In genomic region chr10:117472872-117473271, GRCh38 we compare ENCODE assay signal across 18 cellular contexts.
DNase-seq lines count a peak whose midpoint lies in the region; ATAC-seq and TF ChIP-seq lines count a peak whose summit lies in the region.
"Had no signal": no experiment of that assay in that cellular context is flagged by ENCODE, and none has a peak within 500 bp of the region (broad histone marks: within the 10 kb centered on the region; RNA-seq: fewer than 3 reads in every experiment).

No MANE protein-coding gene starts in this region.

- BruUV-seq in PC-9 (replicated peaks; lab: Mats Ljungman, UMichigan): no TSS peak

- TF ChIP-seq CTCF in PC-9 (conservative IDR thresholded peaks at IDR 0.05): no peak

- intact Hi-C loops in left colon (cut with DNase I, micrococcal nuclease) (no loop called here), PC-9 (cut with micrococcal nuclease; ENCODE audit: unreplicated experiment) (no loop called here)

- no peaks in the 10 kb centered on the region for H3K79me2 ChIP-seq in PC-9 (ENCODE audit: low read depth)

- H3K27me3 ChIP-seq in PC-9 (ENCODE audit: insufficient read depth, low read depth): no peaks in the 10 kb centered on the region
- H3K27me3 ChIP-seq: thyroid gland had no signal

- CTCF ChIA-PET in PC-9 (lab: Charles Lee): no interaction called here

- DNase-seq in left colon (no peak), NCI-H524 treated with DMSO at 0.1 percent for 48 hours (lab: John Stamatoyannopoulos, UW) (no peak), PC-9 (no peak)
- DNase-seq: activated CD4-positive, alpha-beta memory T cell treated with anti-CD3 and anti-CD28 coated beads, Interleukin-2, amount 10 ng/mL, durations not matched to agents 7 days and 5 days; activated T-cell treated with anti-CD3 and anti-CD28 coated beads, Interleukin-2, amount 50 U/mL, for 72 hours; foreskin melanocyte; NCI-H1417 treated with DMSO at 0.1 percent for 48 hours; psoas muscle; thyroid gland had no signal

- no peak overlapping the region for H3K4me3 ChIP-seq in PC-9
- H3K4me3 ChIP-seq: coronary artery, HAP-1, psoas muscle, thyroid gland had no signal

- ATAC-seq in GM18498 (IDR thresholded peaks at IDR 0.05; ENCODE audit: unreplicated experiment) (peak; percentile 70), GM19397 (IDR thresholded peaks at IDR 0.05; ENCODE audit: unreplicated experiment) (peak; percentile 82), HG02759 (IDR thresholded peaks at IDR 0.05; ENCODE audit: unreplicated experiment) (peak; percentile 89), HG03378 (IDR thresholded peaks at IDR 0.05; ENCODE audit: unreplicated experiment) (peak; percentile 85), left colon (no peak), esophagus mucosa (no peak)
- ATAC-seq: activated T-cell treated with anti-CD3 and anti-CD28 coated beads, Interleukin-2, amount 50 U/mL, for 72 hours; psoas muscle had no signal

- H4K20me1 ChIP-seq in PC-9 (ENCODE audit: insufficient read depth): no peaks in the 10 kb centered on the region

- H3K27ac ChIP-seq in PC-9: no peak overlapping the region
- H3K27ac ChIP-seq: 22Rv1, coronary artery, psoas muscle, thyroid gland, VCaP had no signal

- H3K4me1 ChIP-seq in PC-9 (replicated peaks; ENCODE audit: insufficient read depth): no peaks in the 10 kb centered on the region
- H3K4me1 ChIP-seq: HAP-1, psoas muscle, thyroid gland had no signal

- no peaks in the 10 kb centered on the region for H3K36me3 ChIP-seq in PC-9 (ENCODE audit: low read depth)
- H3K36me3 ChIP-seq: HAP-1, thyroid gland had no signal

- H3K9me3 ChIP-seq in PC-9 (ENCODE audit: insufficient read depth, low read depth): no peaks in the 10 kb centered on the region
- H3K9me3 ChIP-seq: HAP-1, psoas muscle, thyroid gland had no signal

- H3F3A ChIP-seq in PC-9 (ENCODE audit: insufficient read depth, low read depth): no peaks in the 10 kb centered on the region

- no peak overlapping the region for H3K4me2 ChIP-seq in PC-9

- no peaks in the 10 kb centered on the region for H3K9me2 ChIP-seq in PC-9 (ENCODE audit: insufficient read depth)

- POLR2A ChIA-PET in PC-9 (lab: Charles Lee; ENCODE audit: unreplicated experiment): no interaction called here

- no peak overlapping the region for H2AFZ ChIP-seq in PC-9

Comparison
In these comparisons a context has a peak if more than half of its experiments do, and no peak if none do; other contexts are left out.
1. ATAC-seq: peak in GM18498 (single experiment), GM19397 (single experiment), HG02759 (single experiment) and HG03378 (single experiment); none in left colon (single experiment) and esophagus mucosa (single experiment).